Comparison of ENCODE assay signal across 1 cellular context in the genomic region with DNA sequence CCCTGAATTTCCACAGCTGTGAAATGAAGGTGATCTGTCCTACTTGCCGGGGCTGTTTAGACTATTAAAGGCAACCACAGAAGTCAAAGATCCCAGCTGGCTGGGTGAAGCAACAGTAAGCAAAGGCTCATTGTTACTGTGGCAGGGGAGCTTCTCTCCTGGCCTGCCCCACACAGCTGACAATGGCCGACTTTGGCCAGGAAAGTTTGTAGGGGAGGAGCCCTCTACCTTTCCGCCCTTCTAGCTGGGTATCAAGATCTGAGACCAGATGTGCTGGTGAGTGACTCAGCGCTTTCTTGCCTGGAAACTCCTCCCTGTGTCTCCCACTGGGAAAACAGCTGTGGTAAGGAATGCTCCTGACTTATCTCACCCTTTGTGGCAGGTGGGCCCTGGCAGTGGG.
A peak's percentile ranks its signal among the peaks of the same experiment; 100 is the strongest.
TF ChIP-seq lines count a peak whose summit lies in the region.

No MANE protein-coding gene starts in this region.

TF ChIP-seq in HepG2, 621 proteins besides CTCF, POLR2A, EP300 and RAD21 (continued from another document and continues in another):
- TF ChIP-seq HNF1B (CRISPR knock-in tag; IDR thresholded peaks at IDR 0.05) (no peak), ZNF205 (CRISPR knock-in tag; IDR thresholded peaks at IDR 0.05) (peak; percentile 73; the same call in 1 of the 2 replicates), WIZ (CRISPR knock-in tag; IDR thresholded peaks at IDR 0.05) (no peak), TSC22D2 (CRISPR knock-in tag; IDR thresholded peaks at IDR 0.05; ENCODE audit: borderline replicate concordance) (no peak), KAT8 (CRISPR knock-in tag; IDR thresholded peaks at IDR 0.05) (peak; percentile 78), NR2F2 (IDR thresholded peaks at IDR 0.05; ENCODE audit: borderline replicate concordance, low read depth) (no peak), SIN3B (IDR thresholded peaks at IDR 0.05; ENCODE audit: low read length) (no peak), GATAD2A (CRISPR knock-in tag; IDR thresholded peaks at IDR 0.05) (peak; percentile 87), YEATS2 (CRISPR knock-in tag; IDR thresholded peaks at IDR 0.05; ENCODE audit: borderline replicate concordance) (peak; percentile 37; the same call in 1 of the 2 replicates), SIX1 (CRISPR knock-in tag; IDR thresholded peaks at IDR 0.05; ENCODE audit: borderline replicate concordance) (peak; percentile 43; the same call in 1 of the 2 replicates), ZNF577 (CRISPR knock-in tag; IDR thresholded peaks at IDR 0.05; ENCODE audit: borderline replicate concordance, low read depth) (no peak), CENPX (CRISPR knock-in tag; IDR thresholded peaks at IDR 0.05) (no peak), ZKSCAN1 (IDR thresholded peaks at IDR 0.05; ENCODE audit: low read length) (no peak), ZNF224 (CRISPR knock-in tag; IDR thresholded peaks at IDR 0.05) (no peak), CREM (IDR thresholded peaks at IDR 0.05) (peak; percentile 69; the same call in 1 of the 2 replicates), CREM (CRISPR knock-in tag; IDR thresholded peaks at IDR 0.05) (no peak), SMARCC2 (IDR thresholded peaks at IDR 0.05) (no peak), PLRG1 (conservative IDR thresholded peaks at IDR 0.05) (no peak), ZNF121 (CRISPR knock-in tag; IDR thresholded peaks at IDR 0.05) (peak; percentile 87), CBX5 (CRISPR knock-in tag; IDR thresholded peaks at IDR 0.05; ENCODE audit: borderline replicate concordance) (peak; percentile 86; the same call in 1 of the 2 replicates), ZNF496 (CRISPR knock-in tag; IDR thresholded peaks at IDR 0.05; ENCODE audit: insufficient replicate concordance) (no peak), DMAP1 (CRISPR knock-in tag; IDR thresholded peaks at IDR 0.05) (peak; percentile 24; the same call in 1 of the 2 replicates), RBM22 (optimal IDR thresholded peaks at IDR 0.05; ENCODE audit: low read length) (no peak), EHMT2 (IDR thresholded peaks at IDR 0.05; ENCODE audit: borderline replicate concordance, low read depth, low read length) (peak; percentile 42; the same call in 1 of the 2 replicates), MYPOP (CRISPR knock-in tag; IDR thresholded peaks at IDR 0.05) (peak; percentile 23; the same call in 1 of the 2 replicates), ZNF337 (CRISPR knock-in tag; IDR thresholded peaks at IDR 0.05; ENCODE audit: borderline replicate concordance, low read depth) (no peak), RARA (CRISPR knock-in tag; IDR thresholded peaks at IDR 0.05) (peak; percentile 62; the same call in 1 of the 2 replicates), ZBTB10 (CRISPR knock-in tag; IDR thresholded peaks at IDR 0.05; ENCODE audit: borderline replicate concordance) (no peak), NR2F1 (CRISPR knock-in tag; IDR thresholded peaks at IDR 0.05) (peak; percentile 38 to 63; a peak in 1 of 4 replicates), TARDBP (CRISPR knock-in tag; IDR thresholded peaks at IDR 0.05) (peak; percentile 70; the same call in 1 of the 2 replicates), PPARG (CRISPR knock-in tag; conservative IDR thresholded peaks at IDR 0.05) (peak; percentile 70; the same call in 1 of the 2 replicates), TBX3 (IDR thresholded peaks at IDR 0.05; ENCODE audit: borderline replicate concordance) (no peak), ZNF441 (CRISPR knock-in tag; IDR thresholded peaks at IDR 0.05; ENCODE audit: borderline replicate concordance) (no peak), TBX2 (CRISPR knock-in tag; IDR thresholded peaks at IDR 0.05; ENCODE audit: borderline replicate concordance) (peak; percentile 63; the same call in 1 of the 2 replicates), MXD3 (CRISPR knock-in tag; IDR thresholded peaks at IDR 0.05) (no peak), ZFYVE20 (CRISPR knock-in tag; IDR thresholded peaks at IDR 0.05; ENCODE audit: borderline replicate concordance, low read depth) (no peak), NFKBIZ (CRISPR knock-in tag; IDR thresholded peaks at IDR 0.05) (peak; percentile 73; the same call in 1 of the 2 replicates), CHD4 (IDR thresholded peaks at IDR 0.05; ENCODE audit: borderline replicate concordance, low read length) (no peak), POGZ (CRISPR knock-in tag; IDR thresholded peaks at IDR 0.05) (peak; percentile 77; the same call in 1 of the 2 replicates), HDAC2 (CRISPR knock-in tag; IDR thresholded peaks at IDR 0.05) (peak; percentile 93; the same call in 1 of the 2 replicates), ZNF263 (CRISPR knock-in tag; IDR thresholded peaks at IDR 0.05) (peak; percentile 37; the same call in 1 of the 2 replicates), TEF (CRISPR knock-in tag; IDR thresholded peaks at IDR 0.05) (no peak), ZNF160 (CRISPR knock-in tag; IDR thresholded peaks at IDR 0.05) (no peak)
- TF ChIP-seq, protein P1, sequence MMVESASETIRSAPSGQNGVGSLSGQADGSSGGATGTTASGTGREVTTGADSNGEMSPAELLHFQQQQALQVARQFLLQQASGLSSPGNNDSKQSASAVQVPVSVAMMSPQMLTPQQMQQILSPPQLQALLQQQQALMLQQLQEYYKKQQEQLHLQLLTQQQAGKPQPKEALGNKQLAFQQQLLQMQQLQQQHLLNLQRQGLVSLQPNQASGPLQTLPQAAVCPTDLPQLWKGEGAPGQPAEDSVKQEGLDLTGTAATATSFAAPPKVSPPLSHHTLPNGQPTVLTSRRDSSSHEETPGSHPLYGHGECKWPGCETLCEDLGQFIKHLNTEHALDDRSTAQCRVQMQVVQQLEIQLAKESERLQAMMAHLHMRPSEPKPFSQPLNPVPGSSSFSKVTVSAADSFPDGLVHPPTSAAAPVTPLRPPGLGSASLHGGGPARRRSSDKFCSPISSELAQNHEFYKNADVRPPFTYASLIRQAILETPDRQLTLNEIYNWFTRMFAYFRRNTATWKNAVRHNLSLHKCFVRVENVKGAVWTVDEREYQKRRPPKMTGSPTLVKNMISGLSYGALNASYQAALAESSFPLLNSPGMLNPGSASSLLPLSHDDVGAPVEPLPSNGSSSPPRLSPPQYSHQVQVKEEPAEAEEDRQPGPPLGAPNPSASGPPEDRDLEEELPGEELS (CRISPR knock-in tag; IDR thresholded peaks at IDR 0.05) = peak; percentile 95
- TF ChIP-seq, protein P2, sequence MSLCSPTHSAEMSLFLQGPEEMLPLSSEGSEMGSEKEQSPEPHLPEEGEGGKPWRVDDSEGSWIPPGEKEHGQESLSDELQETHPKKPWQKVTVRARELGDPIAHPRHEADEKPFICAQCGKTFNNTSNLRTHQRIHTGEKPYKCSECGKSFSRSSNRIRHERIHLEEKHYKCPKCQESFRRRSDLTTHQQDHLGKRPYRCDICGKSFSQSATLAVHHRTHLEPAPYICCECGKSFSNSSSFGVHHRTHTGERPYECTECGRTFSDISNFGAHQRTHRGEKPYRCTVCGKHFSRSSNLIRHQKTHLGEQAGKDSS (CRISPR knock-in tag; IDR thresholded peaks at IDR 0.05; ENCODE audit: borderline replicate concordance, low read depth) = no peak
- TF ChIP-seq, protein P3, sequence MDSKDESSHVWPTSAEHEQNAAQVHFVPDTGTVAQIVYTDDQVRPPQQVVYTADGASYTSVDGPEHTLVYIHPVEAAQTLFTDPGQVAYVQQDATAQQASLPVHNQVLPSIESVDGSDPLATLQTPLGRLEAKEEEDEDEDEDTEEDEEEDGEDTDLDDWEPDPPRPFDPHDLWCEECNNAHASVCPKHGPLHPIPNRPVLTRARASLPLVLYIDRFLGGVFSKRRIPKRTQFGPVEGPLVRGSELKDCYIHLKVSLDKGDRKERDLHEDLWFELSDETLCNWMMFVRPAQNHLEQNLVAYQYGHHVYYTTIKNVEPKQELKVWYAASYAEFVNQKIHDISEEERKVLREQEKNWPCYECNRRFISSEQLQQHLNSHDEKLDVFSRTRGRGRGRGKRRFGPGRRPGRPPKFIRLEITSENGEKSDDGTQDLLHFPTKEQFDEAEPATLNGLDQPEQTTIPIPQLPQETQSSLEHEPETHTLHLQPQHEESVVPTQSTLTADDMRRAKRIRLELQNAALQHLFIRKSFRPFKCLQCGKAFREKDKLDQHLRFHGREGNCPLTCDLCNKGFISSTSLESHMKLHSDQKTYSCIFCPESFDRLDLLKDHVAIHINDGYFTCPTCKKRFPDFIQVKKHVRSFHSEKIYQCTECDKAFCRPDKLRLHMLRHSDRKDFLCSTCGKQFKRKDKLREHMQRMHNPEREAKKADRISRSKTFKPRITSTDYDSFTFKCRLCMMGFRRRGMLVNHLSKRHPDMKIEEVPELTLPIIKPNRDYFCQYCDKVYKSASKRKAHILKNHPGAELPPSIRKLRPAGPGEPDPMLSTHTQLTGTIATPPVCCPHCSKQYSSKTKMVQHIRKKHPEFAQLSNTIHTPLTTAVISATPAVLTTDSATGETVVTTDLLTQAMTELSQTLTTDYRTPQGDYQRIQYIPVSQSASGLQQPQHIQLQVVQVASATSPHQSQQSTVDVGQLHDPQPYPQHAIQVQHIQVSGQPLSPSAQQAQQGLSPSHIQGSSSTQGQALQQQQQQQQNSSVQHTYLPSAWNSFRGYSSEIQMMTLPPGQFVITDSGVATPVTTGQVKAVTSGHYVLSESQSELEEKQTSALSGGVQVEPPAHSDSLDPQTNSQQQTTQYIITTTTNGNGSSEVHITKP (CRISPR knock-in tag; IDR thresholded peaks at IDR 0.05; ENCODE audit: low read depth) = peak; percentile 72; the same call in 1 of the 2 replicates
- TF ChIP-seq, protein P4, sequence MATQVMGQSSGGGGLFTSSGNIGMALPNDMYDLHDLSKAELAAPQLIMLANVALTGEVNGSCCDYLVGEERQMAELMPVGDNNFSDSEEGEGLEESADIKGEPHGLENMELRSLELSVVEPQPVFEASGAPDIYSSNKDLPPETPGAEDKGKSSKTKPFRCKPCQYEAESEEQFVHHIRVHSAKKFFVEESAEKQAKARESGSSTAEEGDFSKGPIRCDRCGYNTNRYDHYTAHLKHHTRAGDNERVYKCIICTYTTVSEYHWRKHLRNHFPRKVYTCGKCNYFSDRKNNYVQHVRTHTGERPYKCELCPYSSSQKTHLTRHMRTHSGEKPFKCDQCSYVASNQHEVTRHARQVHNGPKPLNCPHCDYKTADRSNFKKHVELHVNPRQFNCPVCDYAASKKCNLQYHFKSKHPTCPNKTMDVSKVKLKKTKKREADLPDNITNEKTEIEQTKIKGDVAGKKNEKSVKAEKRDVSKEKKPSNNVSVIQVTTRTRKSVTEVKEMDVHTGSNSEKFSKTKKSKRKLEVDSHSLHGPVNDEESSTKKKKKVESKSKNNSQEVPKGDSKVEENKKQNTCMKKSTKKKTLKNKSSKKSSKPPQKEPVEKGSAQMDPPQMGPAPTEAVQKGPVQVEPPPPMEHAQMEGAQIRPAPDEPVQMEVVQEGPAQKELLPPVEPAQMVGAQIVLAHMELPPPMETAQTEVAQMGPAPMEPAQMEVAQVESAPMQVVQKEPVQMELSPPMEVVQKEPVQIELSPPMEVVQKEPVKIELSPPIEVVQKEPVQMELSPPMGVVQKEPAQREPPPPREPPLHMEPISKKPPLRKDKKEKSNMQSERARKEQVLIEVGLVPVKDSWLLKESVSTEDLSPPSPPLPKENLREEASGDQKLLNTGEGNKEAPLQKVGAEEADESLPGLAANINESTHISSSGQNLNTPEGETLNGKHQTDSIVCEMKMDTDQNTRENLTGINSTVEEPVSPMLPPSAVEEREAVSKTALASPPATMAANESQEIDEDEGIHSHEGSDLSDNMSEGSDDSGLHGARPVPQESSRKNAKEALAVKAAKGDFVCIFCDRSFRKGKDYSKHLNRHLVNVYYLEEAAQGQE (IDR thresholded peaks at IDR 0.05; ENCODE audit: borderline replicate concordance in 1 of 2, low read depth in 1 of 2, low read length in 2 of 2) = no peak
